In genomic region chr16:88907768-88908167, GRCh38 we compare ENCODE assay signal across 19 cellular contexts. TPM values are rescaled to one million over a fixed set of nuclear protein-coding genes. Genes with fewer than 3 reads are reported as not detected.
DNase-seq lines count a peak whose midpoint lies in the region; ATAC-seq and TF ChIP-seq lines count a peak whose summit lies in the region.
"Had no signal": no experiment of that assay in that cellular context is flagged by ENCODE, and none has a peak within 500 bp of the region (broad histone marks: within the 10 kb centered on the region; RNA-seq: fewer than 3 reads in every experiment).

No MANE protein-coding gene starts in this region.

- H3K36me3 Mint-ChIP-seq in activated T-helper 2 cell treated with anti-CD3 and anti-CD28 coated beads, Interferon-gamma antibody, Interleukin-2, Interleukin-4, amounts not matched to agents 10 μg/mL and 5 μg/mL and 100 μg/mL, durations not matched to agents 14 hours and 24 hours and 36 hours (ENCODE audit: low read depth) = no peaks in the 10 kb centered on the region
- no peaks in the 10 kb centered on the region for H3K36me3 Mint-ChIP-seq in natural killer cell

- no peaks in the 10 kb centered on the region for H3K27me3 Mint-ChIP-seq in activated T-helper 2 cell treated with anti-CD3 and anti-CD28 coated beads, Interferon-gamma antibody, Interleukin-2, Interleukin-4, amounts not matched to agents 10 μg/mL and 5 μg/mL and 100 μg/mL, durations not matched to agents 14 hours and 24 hours and 36 hours (ENCODE audit: low read depth)
- H3K27me3 Mint-ChIP-seq in natural killer cell (ENCODE audit: low read depth in 2 of 2) = peaks cover 0 to 2% of the 10 kb centered on the region in 2 donors
- H3K27me3 Mint-ChIP-seq: T-helper 17 cell had no signal

- H3K27me3 ChIP-seq in gastrocnemius medialis = no peaks in the 10 kb centered on the region
- H3K27me3 ChIP-seq: ovary had no signal

- DNase-seq in ELR (ENCODE audit: low read depth) (peak; percentile 40), NCI-H226 (peak; percentile 71), gastrocnemius medialis (no peak), caudate nucleus (lab: John Stamatoyannopoulos, UW) (no peak), natural killer cell (no peak)
- no peak for DNase-seq in activated T-helper 2 cell treated with anti-CD3 and anti-CD28 coated beads, Interferon-gamma antibody, Interleukin-2, Interleukin-4, amounts not matched to agents 10 μg/mL and 5 μg/mL and 100 μg/mL, durations not matched to agents 14 hours and 24 hours and 36 hours (ENCODE audit: low spot score)
- DNase-seq: amniotic stem cell; NCI-H1092; ovary; stimulated activated CD4-positive, alpha-beta T cell treated with anti-CD3 and anti-CD28 coated beads, Interleukin-4, amount 100 ng/mL, for 24 hours; stimulated activated CD8-positive, alpha-beta memory T cell treated with anti-CD3 and anti-CD28 coated beads, Interleukin-4, amount 100 ng/mL, for 48 hours; T-helper 17 cell had no signal

- H3K27ac ChIP-seq in gastrocnemius medialis (peak overlapping the region in 3 of 4 donors; percentile 8 to 58 (median 38)), caudate nucleus (ENCODE audit: low read depth, low read length) (no peak overlapping the region)
- H3K27ac ChIP-seq: ovary, skin epidermis had no signal

- intact Hi-C loops in gastrocnemius medialis (cut with DNase I; ENCODE audit: low total_unique reads) = loop anchor here (10.0 kb wide), 1 partner anchor 53 kb away; the partner anchor contains the start of genes GALNS and TRAPPC2L
- intact Hi-C loops in activated T-helper 2 cell treated with anti-CD3 and anti-CD28 coated beads, Interferon-gamma antibody, Interleukin-2, Interleukin-4, amounts not matched to agents 10 μg/mL and 5 μg/mL and 100 μg/mL, durations not matched to agents 14 hours and 24 hours and 36 hours (cut with micrococcal nuclease) = no loop called here
- intact Hi-C loops in natural killer cell (cut with micrococcal nuclease) = no loop called here

- peaks cover 11 to 27% of the 10 kb centered on the region in 2 donors for H3K4me1 ChIP-seq in gastrocnemius medialis

- no peak overlapping the region for H3K4me3 ChIP-seq in gastrocnemius medialis
- H3K4me3 ChIP-seq: ovary, skin epidermis had no signal

- H3K9me3 Mint-ChIP-seq in activated T-helper 2 cell treated with anti-CD3 and anti-CD28 coated beads, Interferon-gamma antibody, Interleukin-2, Interleukin-4, amounts not matched to agents 10 μg/mL and 5 μg/mL and 100 μg/mL, durations not matched to agents 14 hours and 24 hours and 36 hours = no peaks in the 10 kb centered on the region
- no peaks in the 10 kb centered on the region for H3K9me3 Mint-ChIP-seq in natural killer cell

- no peaks in the 10 kb centered on the region for H3K36me3 ChIP-seq in gastrocnemius medialis
- H3K36me3 ChIP-seq: ovary had no signal

- peak; percentile 31 for ATAC-seq in esophagus mucosa
- ATAC-seq in gastrocnemius medialis = no peak
- ATAC-seq in natural killer cell = no peak
- ATAC-seq: Right ventricle myocardium inferior, T-helper 17 cell had no signal

- no peak for TF ChIP-seq POLR2A in gastrocnemius medialis (IDR thresholded peaks at IDR 0.05)

- H3K9me3 ChIP-seq in gastrocnemius medialis = no peaks in the 10 kb centered on the region
- H3K9me3 ChIP-seq: ovary had no signal

- H3K4me1 Mint-ChIP-seq in activated T-helper 2 cell treated with anti-CD3 and anti-CD28 coated beads, Interferon-gamma antibody, Interleukin-2, Interleukin-4, amounts not matched to agents 10 μg/mL and 5 μg/mL and 100 μg/mL, durations not matched to agents 14 hours and 24 hours and 36 hours (ENCODE audit: low read depth) = no peaks in the 10 kb centered on the region
- peaks cover 6 to 15% of the 10 kb centered on the region in 2 donors for H3K4me1 Mint-ChIP-seq in natural killer cell

- TF ChIP-seq CTCF in gastrocnemius medialis (IDR thresholded peaks at IDR 0.05 in 4 of 5, conservative IDR thresholded peaks at IDR 0.05 in 1 of 5) (no peak), natural killer cell (IDR thresholded peaks at IDR 0.05) (no peak)

- H3K4me3 Mint-ChIP-seq in activated T-helper 2 cell treated with anti-CD3 and anti-CD28 coated beads, Interferon-gamma antibody, Interleukin-2, Interleukin-4, amounts not matched to agents 10 μg/mL and 5 μg/mL and 100 μg/mL, durations not matched to agents 14 hours and 24 hours and 36 hours (ENCODE audit: low read depth) = no peak overlapping the region
- no peak overlapping the region for H3K4me3 Mint-ChIP-seq in natural killer cell
- H3K4me3 Mint-ChIP-seq: T-helper 17 cell had no signal

- H3K27ac Mint-ChIP-seq in activated T-helper 2 cell treated with anti-CD3 and anti-CD28 coated beads, Interferon-gamma antibody, Interleukin-2, Interleukin-4, amounts not matched to agents 10 μg/mL and 5 μg/mL and 100 μg/mL, durations not matched to agents 14 hours and 24 hours and 36 hours = no peak overlapping the region
- H3K27ac Mint-ChIP-seq in natural killer cell = no peak overlapping the region
- H3K27ac Mint-ChIP-seq: T-helper 17 cell had no signal

- in situ Hi-C loops in gastrocnemius medialis (cut with MboI; ENCODE audit: low sequenced_read_pairs in 4 of 4) = no loop called here

RNA-seq across cellular contexts. Expression of gene PABPN1L, which starts 41.3 kb away (rescaled TPM):
- total RNA-seq in esophagus mucosa (not detected), gastrocnemius medialis (not detected), natural killer cell (under 1 TPM in 1 of 3 donors, not detected in 2; 0.43 TPM)
- total RNA-seq in activated T-helper 2 cell treated with anti-CD3 and anti-CD28 coated beads, Interferon-gamma antibody, Interleukin-2, Interleukin-4, amounts not matched to agents 10 μg/mL and 5 μg/mL and 100 μg/mL, durations not matched to agents 14 hours and 24 hours and 36 hours = not detected in 2 replicates
- total RNA-seq: activated CD8-positive, alpha-beta memory T cell treated with anti-CD3 and anti-CD28 coated beads for 36 hours; endothelial cell of umbilical vein; glomerular endothelial cell; kidney epithelial cell; ovary; Right ventricle myocardium inferior; T-helper 17 cell had no signal

RNA-seq across cellular contexts. Expression of gene TRAPPC2L, which starts 50.8 kb away (rescaled TPM):
- total RNA-seq in esophagus mucosa (61.0 TPM), gastrocnemius medialis (10 to 100 TPM; 17.8 to 27.9 (median 20.5) TPM), natural killer cell (10 to 100 TPM; 31.9 to 39.0 (median 36.2) TPM)
- total RNA-seq in activated T-helper 2 cell treated with anti-CD3 and anti-CD28 coated beads, Interferon-gamma antibody, Interleukin-2, Interleukin-4, amounts not matched to agents 10 μg/mL and 5 μg/mL and 100 μg/mL, durations not matched to agents 14 hours and 24 hours and 36 hours = 56.5 and 57.5 TPM in 2 replicates

RNA-seq across cellular contexts. Expression of gene GALNS, which starts 51.0 kb away (rescaled TPM):
- 17.0 TPM for total RNA-seq in esophagus mucosa
- 10 to 100 TPM in 2 of 4 donors, 1 to 10 TPM in 2; 8.8 to 14.7 (median 10.0) TPM for total RNA-seq in gastrocnemius medialis
- 26.1 and 27.8 TPM in 2 replicates for total RNA-seq in activated T-helper 2 cell treated with anti-CD3 and anti-CD28 coated beads, Interferon-gamma antibody, Interleukin-2, Interleukin-4, amounts not matched to agents 10 μg/mL and 5 μg/mL and 100 μg/mL, durations not matched to agents 14 hours and 24 hours and 36 hours
- total RNA-seq in natural killer cell = 10 to 100 TPM; 58.1 to 75.8 (median 65.7) TPM

Comparison
In these comparisons a context has a peak if more than half of its experiments do, and no peak if none do; other contexts are left out.
1. DNase-seq: peak in ELR (single experiment) and NCI-H226 (single experiment); none in gastrocnemius medialis (0 of 2), activated T-helper 2 cell treated with anti-CD3 and anti-CD28 coated beads, Interferon-gamma antibody, Interleukin-2, Interleukin-4, amounts not matched to agents 10 μg/mL and 5 μg/mL and 100 μg/mL, durations not matched to agents 14 hours and 24 hours and 36 hours (single experiment), caudate nucleus (0 of 61) and natural killer cell (single experiment).